8 cellular contexts compared by ENCODE assay signal in genomic region chr1:66931548-66932124, GRCh38. TPM values are rescaled to one million over a fixed set of nuclear protein-coding genes. Genes with fewer than 3 reads are reported as not detected.
DNase-seq lines count a peak whose midpoint lies in the region; TF ChIP-seq lines count a peak whose summit lies in the region.

No MANE protein-coding gene starts in this region.

- no peak overlapping the region for H4K91ac ChIP-seq in trophoblast cell (ENCODE audit: low read depth, low read length)

- peak overlapping the region; percentile 76 for H3K4me2 ChIP-seq in OCI-LY3 (ENCODE audit: low read length)
- H3K4me2 ChIP-seq in trophoblast cell (ENCODE audit: low read length), result peak overlapping the region; percentile 61

- H3K27me3 Mint-ChIP-seq in endodermal cell (ENCODE audit: insufficient read depth), result no peaks in the 10 kb centered on the region

- H3K4me1 Mint-ChIP-seq in endodermal cell, result peaks cover 20% of the 10 kb centered on the region

- peaks cover 67% of the 10 kb centered on the region for H3K79me2 ChIP-seq in OCI-LY3 (ENCODE audit: low read length)
- H3K79me2 ChIP-seq in trophoblast cell (ENCODE audit: control insufficient read depth, insufficient read depth, low read length, poor library complexity), result peaks cover 9% of the 10 kb centered on the region

- no peak overlapping the region for H4K12ac ChIP-seq in trophoblast cell (ENCODE audit: low read depth, low read length)

- no peak for TF ChIP-seq CTCF in GM12864 (IDR thresholded peaks at IDR 0.05; ENCODE audit: low read depth, low read length, missing control alignments)
- no peak for TF ChIP-seq CTCF in OCI-LY3 (IDR thresholded peaks at IDR 0.05; ENCODE audit: low read depth, low read length)
- no peak for TF ChIP-seq CTCF in endodermal cell (conservative IDR thresholded peaks at IDR 0.05)

- 19 to 40% methylated on average over 3 to 5 of the region's 6 CpGs for WGBS in endodermal cell (ENCODE audit: insufficient coverage in 1 of 2, insufficient read length in 1 of 2), 2 experiments
- WGBS in trophoblast cell (ENCODE audit: extremely low coverage, insufficient coverage, insufficient read length), result no CpG with 5 or more reads among the region's 6 CpGs

- H2AFZ ChIP-seq in OCI-LY3 (ENCODE audit: low read depth, low read length), result no peak overlapping the region
- H2AFZ ChIP-seq in trophoblast cell (ENCODE audit: insufficient read depth, low read length, poor library complexity), result no peak overlapping the region

- peaks cover 2% of the 10 kb centered on the region for H3K36me3 Mint-ChIP-seq in endodermal cell (ENCODE audit: low read depth)

- peak overlapping the region; percentile 88 for H3K4me3 Mint-ChIP-seq in endodermal cell

- H3K9ac ChIP-seq in OCI-LY3 (ENCODE audit: low read length), result peak overlapping the region; percentile 95
- H3K9ac ChIP-seq in endodermal cell (ENCODE audit: extremely low read depth, low read length, poor library complexity, severe bottlenecking), result peak overlapping the region; percentile 77
- H3K9ac ChIP-seq in trophoblast cell (ENCODE audit: low read length), result no peak overlapping the region

- H3K4me3 ChIP-seq in GM12864 (ENCODE audit: low read depth, low read length) (peak overlapping the region; percentile 84), OCI-LY3 (ENCODE audit: low read length) (peak overlapping the region; percentile 96), endodermal cell (ENCODE audit: low read length) (peak overlapping the region; percentile 93), trophoblast cell (ENCODE audit: low read depth, low read length) (no peak overlapping the region)

- no peaks in the 10 kb centered on the region for H3K36me3 ChIP-seq in OCI-LY3 (replicated peaks; ENCODE audit: low read depth, low read length)
- H3K36me3 ChIP-seq in endodermal cell (ENCODE audit: control insufficient read depth, insufficient read depth, low read length), result no peaks in the 10 kb centered on the region
- no peaks in the 10 kb centered on the region for H3K36me3 ChIP-seq in trophoblast cell (ENCODE audit: control insufficient read depth in 1 of 2, insufficient read depth in 2 of 2, low read length in 2 of 2)

- H3K27me3 ChIP-seq in OCI-LY3 (ENCODE audit: low read depth, low read length) (no peaks in the 10 kb centered on the region), endodermal cell (ENCODE audit: control insufficient read depth, insufficient read depth, low read length, poor library complexity, severe bottlenecking) (no peaks in the 10 kb centered on the region), trophoblast cell (ENCODE audit: insufficient read depth, low read length) (no peaks in the 10 kb centered on the region)

- H2AK5ac ChIP-seq in trophoblast cell (ENCODE audit: low read length), result no peak overlapping the region

- DNase-seq in GM12864 (ENCODE audit: low read depth) (no peak), endodermal cell (no peak), trophoblast cell (no peak), head of caudate nucleus (no peak), AG08395 (ENCODE audit: low spot score) (no peak), OCI-M2 (lab: John Stamatoyannopoulos, UW; ENCODE audit: unreplicated experiment) (no peak)
- no peak for DNase-seq in effector CD8-positive, alpha-beta T cell (lab: John Stamatoyannopoulos, UW)

- intact Hi-C loops in head of caudate nucleus (cut with DNase I), result loop anchor here (5.0 kb wide), 1 partner anchor 121 kb away; the partner anchor contains the start of gene SLC35D1

- no peaks in the 10 kb centered on the region for H3K9me3 ChIP-seq in OCI-LY3 (ENCODE audit: insufficient read depth, low read length)
- H3K9me3 ChIP-seq in endodermal cell (ENCODE audit: control insufficient read depth, low read length), result no peaks in the 10 kb centered on the region
- H3K9me3 ChIP-seq in trophoblast cell (ENCODE audit: insufficient read depth, low read depth, low read length), result no peaks in the 10 kb centered on the region

- no peak overlapping the region for H2BK12ac ChIP-seq in trophoblast cell (ENCODE audit: low read length)

- H3K4ac ChIP-seq in trophoblast cell (ENCODE audit: low read depth, low read length), result peak overlapping the region; percentile 95

- H4K8ac ChIP-seq in trophoblast cell (ENCODE audit: low read depth, low read length), result no peak overlapping the region

- peaks cover 8% of the 10 kb centered on the region for H3K79me1 ChIP-seq in trophoblast cell (ENCODE audit: low read length)

- no peak overlapping the region for H3K14ac ChIP-seq in trophoblast cell (ENCODE audit: low read length)

- H2BK120ac ChIP-seq in trophoblast cell (ENCODE audit: insufficient read depth, low read length, poor library complexity), result no peak overlapping the region

- H3K27ac Mint-ChIP-seq in endodermal cell, result peak overlapping the region; percentile 49

- H3K27ac ChIP-seq in OCI-LY3 (ENCODE audit: low read length) (peak overlapping the region; percentile 86; the same call in 1 of the 2 replicates), endodermal cell (ENCODE audit: low read depth, low read length) (no peak overlapping the region), trophoblast cell (ENCODE audit: low read depth, low read length) (no peak overlapping the region)

- H3K4me1 ChIP-seq in OCI-LY3 (ENCODE audit: low read length), result peaks cover 27% of the 10 kb centered on the region
- no peaks in the 10 kb centered on the region for H3K4me1 ChIP-seq in endodermal cell (ENCODE audit: control insufficient read depth, insufficient read depth, low read length)
- peaks cover 0 to 1% of the 10 kb centered on the region in 2 experiments for H3K4me1 ChIP-seq in trophoblast cell (ENCODE audit: control insufficient read depth in 1 of 2, insufficient read depth in 2 of 2, low read length in 2 of 2)

- H2BK5ac ChIP-seq in trophoblast cell (ENCODE audit: low read depth, low read length, poor library complexity), result no peak overlapping the region

- H3K23ac ChIP-seq in trophoblast cell (ENCODE audit: low read length), result no peak overlapping the region

- no peak overlapping the region for H3K18ac ChIP-seq in trophoblast cell (ENCODE audit: low read length)

- peaks cover 23% of the 10 kb centered on the region for H4K20me1 ChIP-seq in OCI-LY3 (ENCODE audit: insufficient read depth, low read length)

- H3K9me3 Mint-ChIP-seq in endodermal cell, result no peaks in the 10 kb centered on the region

RNA-seq across cellular contexts. Expression of gene MIER1, which starts 6.8 kb away (rescaled TPM):
- 10 to 100 TPM; 29.1 to 35.4 TPM for total RNA-seq in endodermal cell
- polyA plus RNA-seq in endodermal cell (2013, experiment 1 of 2), result 22.0 TPM
- polyA plus RNA-seq in endodermal cell (2013, experiment 2 of 2), result 22.8 TPM
- polyA plus RNA-seq in trophoblast cell (2013), result 18.6 and 19.5 TPM in 2 replicates

RNA-seq across cellular contexts. Expression of gene DNAI4, which starts 7.0 kb away (rescaled TPM):
- 1 to 10 TPM; 4.6 to 6.7 TPM for total RNA-seq in endodermal cell
- polyA plus RNA-seq in endodermal cell (2013, experiment 1 of 2), result 3.6 TPM
- 7.5 TPM for polyA plus RNA-seq in endodermal cell (2013, experiment 2 of 2)
- polyA plus RNA-seq in trophoblast cell (2013), result 1.5 and 1.7 TPM in 2 replicates
